ENCODE assay signal across 8 cellular contexts in genomic region chr5:132369471-132370240, GRCh38. TPM values are rescaled to one million over a fixed set of nuclear protein-coding genes. Genes with fewer than 3 reads are reported as not detected.
DNase-seq lines count a peak whose midpoint lies in the region; ATAC-seq, FAIRE-seq and TF ChIP-seq lines count a peak whose summit lies in the region.

Gene SLC22A5 (plus strand): TSS chr5:132369710. CDS start chr5:132369973, 263 bp downstream.

- H3K9me3 ChIP-seq in SK-N-MC (ENCODE audit: low read depth, low read length) (no peaks in the 10 kb centered on the region), heart right ventricle (no peaks in the 10 kb centered on the region)

- FAIRE-seq in urothelium cell line (lab: Jason Lieb, UNC): no peak

- H3K27ac ChIP-seq in SK-N-MC (no peak within 1 kb of the TSS), heart right ventricle (peak within 1 kb of the TSS; percentile 70 to 92 (median 90))

- TF ChIP-seq CTCF in heart right ventricle (IDR thresholded peaks at IDR 0.05) (no peak), progenitor cell of endocrine pancreas (IDR thresholded peaks at IDR 0.05; ENCODE audit: unreplicated experiment) (no peak)

- H3K27me3 ChIP-seq in heart right ventricle: no peaks in the 10 kb centered on the region

- WGBS in heart right ventricle, 2 donors: 0 to 2% methylated on average over 86 to 93 of the region's 93 CpGs

- intact Hi-C loops in heart right ventricle (cut with DNase I): loop anchor here in 8 of 10 donors (2.0 to 10.0 kb wide), 6 partner anchors 77 to 455 kb away; partner anchors contain the start of gene SLC22A4 (in 3 of the 8)

- H3K4me1 ChIP-seq in heart right ventricle: peaks cover 3 to 54% (median 21%) of the 10 kb centered on the region in 9 donors

- H3K4me3 Mint-ChIP-seq in activated naive CD8-positive, alpha-beta T cell treated with anti-CD3 and anti-CD28 coated beads, Interleukin-2, amount 10 ng/mL, durations not matched to agents 7 days and 5 days: peak within 1 kb of the TSS; percentile 83
- H3K4me3 Mint-ChIP-seq in progenitor cell of endocrine pancreas (ENCODE audit: low read depth): peak within 1 kb of the TSS; percentile 82

- DNase-seq in Daoy (ENCODE audit: low read depth) (peak; percentile 76), HuH-7.5 (ENCODE audit: low spot score) (peak; percentile 68), SK-N-MC (ENCODE audit: low read depth, low spot score) (no peak), heart right ventricle (peak in 1 of 2 donors; percentile 73), progenitor cell of endocrine pancreas (ENCODE audit: low spot score, unreplicated experiment) (peak; percentile 73), urothelium cell line (ENCODE audit: low spot score) (peak; percentile 83)
- DNase-seq in activated naive CD8-positive, alpha-beta T cell treated with anti-CD3 and anti-CD28 coated beads, Interleukin-2, amount 10 ng/mL, durations not matched to agents 7 days and 5 days: peak; percentile 88

- no peaks in the 10 kb centered on the region for H3K36me3 Mint-ChIP-seq in activated naive CD8-positive, alpha-beta T cell treated with anti-CD3 and anti-CD28 coated beads, Interleukin-2, amount 10 ng/mL, durations not matched to agents 7 days and 5 days
- H3K36me3 Mint-ChIP-seq in progenitor cell of endocrine pancreas (ENCODE audit: insufficient read depth): no peaks in the 10 kb centered on the region

- POLR2A ChIA-PET in activated naive CD8-positive, alpha-beta T cell treated with anti-CD3 and anti-CD28 coated beads, Interleukin-2, amount 10 ng/mL, durations not matched to agents 7 days and 5 days (lab: Charles Lee): interaction anchor here (0.5 to 1.4 kb wide), 9 partner anchors 9 to 662 kb away, joined by 3 to 5 read pairs (median 3); partner anchors contain the start of gene SLC22A4

- H3K27me3 Mint-ChIP-seq in activated naive CD8-positive, alpha-beta T cell treated with anti-CD3 and anti-CD28 coated beads, Interleukin-2, amount 10 ng/mL, durations not matched to agents 7 days and 5 days: no peaks in the 10 kb centered on the region
- H3K27me3 Mint-ChIP-seq in progenitor cell of endocrine pancreas: no peaks in the 10 kb centered on the region

- H3K9ac ChIP-seq in SK-N-MC (ENCODE audit: insufficient read length): peak within 1 kb of the TSS; percentile 78

- H3K36me3 ChIP-seq in SK-N-MC (ENCODE audit: insufficient read depth, low read length): no peaks in the 10 kb centered on the region
- H3K36me3 ChIP-seq in heart right ventricle: no peaks in the 10 kb centered on the region

- peaks cover 17% of the 10 kb centered on the region for H3K4me1 Mint-ChIP-seq in activated naive CD8-positive, alpha-beta T cell treated with anti-CD3 and anti-CD28 coated beads, Interleukin-2, amount 10 ng/mL, durations not matched to agents 7 days and 5 days
- peaks cover 19% of the 10 kb centered on the region for H3K4me1 Mint-ChIP-seq in progenitor cell of endocrine pancreas (ENCODE audit: low read depth)

- H3K4me3 ChIP-seq in SK-N-MC: peak within 1 kb of the TSS; percentile 89
- peak within 1 kb of the TSS; percentile 51 to 82 (median 72) for H3K4me3 ChIP-seq in heart right ventricle

- no peaks in the 10 kb centered on the region for H3K9me3 Mint-ChIP-seq in activated naive CD8-positive, alpha-beta T cell treated with anti-CD3 and anti-CD28 coated beads, Interleukin-2, amount 10 ng/mL, durations not matched to agents 7 days and 5 days
- H3K9me3 Mint-ChIP-seq in progenitor cell of endocrine pancreas (ENCODE audit: low read depth): no peaks in the 10 kb centered on the region

- peak; percentile 88 for ATAC-seq in GM21526 (IDR thresholded peaks at IDR 0.05; ENCODE audit: low FRiP score, unreplicated experiment)
- ATAC-seq in activated naive CD8-positive, alpha-beta T cell treated with anti-CD3 and anti-CD28 coated beads, Interleukin-2, amount 10 ng/mL, durations not matched to agents 7 days and 5 days (ENCODE audit: low read depth): peak; percentile 96
- peak; percentile 81 to 87 (median 86) for ATAC-seq in heart right ventricle

- peak within 1 kb of the TSS; percentile 71 for H3K27ac Mint-ChIP-seq in activated naive CD8-positive, alpha-beta T cell treated with anti-CD3 and anti-CD28 coated beads, Interleukin-2, amount 10 ng/mL, durations not matched to agents 7 days and 5 days
- H3K27ac Mint-ChIP-seq in progenitor cell of endocrine pancreas: peak within 1 kb of the TSS; percentile 94

RNA-seq across cellular contexts. Expression of gene SLC22A5, which starts in this region (rescaled TPM):
- 6.9 and 7.1 TPM in 2 replicates for total RNA-seq in Daoy (2014; rRNA removed; shearing (Covaris generic))
- 1 to 10 TPM; 5.1 to 6.0 TPM for total RNA-seq in activated naive CD8-positive, alpha-beta T cell treated with anti-CD3 and anti-CD28 coated beads, Interleukin-2, amount 10 ng/mL, durations not matched to agents 7 days and 5 days
- 10 to 100 TPM; 10.3 to 36.8 (median 12.5) TPM for total RNA-seq in heart right ventricle
- polyA plus RNA-seq in heart right ventricle: 10 to 100 TPM; 21.2 to 21.8 TPM
- total RNA-seq in progenitor cell of endocrine pancreas: 14.3 and 14.7 TPM in 2 replicates
